In genomic region chr5:129133553-129133952, GRCh38 we compare ENCODE assay signal across 27 cellular contexts.
"Had no signal": no experiment of that assay in that cellular context is flagged by ENCODE, and none has a peak within 500 bp of the region (broad histone marks: within the 10 kb centered on the region; RNA-seq: fewer than 3 reads in every experiment).

No MANE protein-coding gene starts in this region.

- H3K36me3 ChIP-seq: stomach, suprapubic skin, thoracic aorta, thyroid gland, tibial artery, tibial nerve, transverse colon, upper lobe of left lung, upper lobe of right lung, uterus, vagina had no signal

- H3K27ac ChIP-seq: stomach, suprapubic skin, testis, thoracic aorta, thyroid gland, tibial artery, tibial nerve, transverse colon, upper lobe of left lung, upper lobe of right lung, uterus, vagina had no signal

- ATAC-seq: stimulated activated effector memory CD8-positive, alpha-beta T cell treated with anti-CD3 and anti-CD28 coated beads, Interleukin-12 subunit alpha, Interleukin-12 subunit beta, amount 100 ng/mL, for 72 hours; stimulated activated memory B cell treated with anti-CD40 and anti-IgM and Interleukin-4, amounts not matched to agents 10 μg/mL and 1 μg/mL and 100 μg/mL, for 72 hours; stimulated activated naive B cell treated with anti-CD40 and anti-IgM and Interleukin-4, amounts not matched to agents 10 μg/mL and 1 μg/mL and 100 μg/mL, for 72 hours; stimulated activated naive CD8-positive, alpha-beta T cell treated with anti-CD3 and anti-CD28 coated beads, Interleukin-15, amount 100 ng/mL, for 72 hours; stimulated activated naive CD8-positive, alpha-beta T cell treated with anti-CD3 and anti-CD28 coated beads, Interleukin-15, Interleukin-2, amounts not matched to agents 100 U/mL and 50 U/mL, for 24 hours; upper lobe of right lung had no signal

- FAIRE-seq: urothelium cell line had no signal

- H3K27me3 ChIP-seq: stomach, suprapubic skin, testis, thyroid gland, tibial artery, tibial nerve, transverse colon, upper lobe of left lung, upper lobe of right lung, uterus, vagina had no signal

- H3K9me3 ChIP-seq: stomach, suprapubic skin, testis, thoracic aorta, thyroid gland, tibial artery, tibial nerve, transverse colon, upper lobe of left lung, upper lobe of right lung, uterus, vagina had no signal

- DNase-seq: stimulated activated CD4-positive, alpha-beta T cell treated with anti-CD3 and anti-CD28 coated beads, Interleukin-2, amount 100 ng/mL, for 48 hours; stimulated activated CD4-positive, alpha-beta T cell treated with anti-CD3 and anti-CD28 coated beads, Interleukin-4, amount 100 ng/mL, for 1 hour; stimulated activated CD4-positive, alpha-beta T cell treated with anti-CD3 and anti-CD28 coated beads, Interleukin-4, amount 100 ng/mL, for 24 hours; stimulated activated CD4-positive, alpha-beta T cell treated with anti-CD3 and anti-CD28 coated beads, Interleukin-4, amount 100 ng/mL, for 4 hours; stimulated activated CD8-positive, alpha-beta memory T cell treated with anti-CD3 and anti-CD28 coated beads, Interleukin-4, amount 100 ng/mL, for 48 hours; stimulated activated naive B cell treated with anti-CD40 and anti-IgM and Interleukin-4, amounts not matched to agents 10 μg/mL and 1 μg/mL and 100 μg/mL, for 72 hours; stimulated activated naive CD4-positive, alpha-beta T cell; stimulated activated naive CD4-positive, alpha-beta T cell treated with Interleukin-2 at 50 U/mL for 16 hours; stimulated activated naive CD8-positive, alpha-beta T cell treated with anti-CD3 and anti-CD28 coated beads, Interleukin-15, amount 100 ng/mL, for 72 hours; stimulated activated naive CD8-positive, alpha-beta T cell treated with anti-CD3 and anti-CD28 coated beads, Interleukin-15, Interleukin-2, amounts not matched to agents 100 U/mL and 50 U/mL, for 24 hours; stomach; substantia nigra; testis; thyroid gland; tibial artery; transverse colon; trophoblast cell; upper lobe of left lung; upper lobe of right lung; uterus had no signal

- H3K4me1 ChIP-seq: stomach, testis, thyroid gland, tibial artery, tibial nerve, transverse colon, upper lobe of left lung, upper lobe of right lung, uterus, vagina had no signal

- H3K4me3 ChIP-seq: stomach, suprapubic skin, testis, thoracic aorta, thyroid gland, tibial artery, tibial nerve, transverse colon, upper lobe of left lung, upper lobe of right lung, uterus, vagina had no signal
